In genomic region chr4:8594097-8595038, GRCh38 we compare ENCODE assay signal across 9 cellular contexts. TPM values are rescaled to one million over a fixed set of nuclear protein-coding genes. Genes with fewer than 3 reads are reported as not detected.
DNase-seq lines count a peak whose midpoint lies in the region; ATAC-seq and TF ChIP-seq lines count a peak whose summit lies in the region.
"Had no signal": no experiment of that assay in that cellular context is flagged by ENCODE, and none has a peak within 500 bp of the region (broad histone marks: within the 10 kb centered on the region; RNA-seq: fewer than 3 reads in every experiment).

No MANE protein-coding gene starts in this region.

- H3K36me3 ChIP-seq in right atrium auricular region, result no peaks in the 10 kb centered on the region

- no peaks in the 10 kb centered on the region for H3K36me3 Mint-ChIP-seq in activated CD8-positive, alpha-beta T cell treated with anti-CD3 and anti-CD28 coated beads, Interleukin-2, amount 10 ng/mL, durations not matched to agents 7 days and 5 days (ENCODE audit: low read depth)

- peak; percentile 62 for TF ChIP-seq CTCF in GM12864 (IDR thresholded peaks at IDR 0.05; ENCODE audit: low read depth, low read length, missing control alignments)
- TF ChIP-seq CTCF in right atrium auricular region (IDR thresholded peaks at IDR 0.05), result peak; percentile 42 to 76

- H3K4me3 Mint-ChIP-seq in activated CD8-positive, alpha-beta T cell treated with anti-CD3 and anti-CD28 coated beads, Interleukin-2, amount 10 ng/mL, durations not matched to agents 7 days and 5 days, result no peak overlapping the region

- no peak overlapping the region for H3K27ac ChIP-seq in right atrium auricular region
- H3K27ac ChIP-seq: SK-N-MC had no signal

- intact Hi-C loops in sciatic nerve (cut with DNase I), result loop anchor here (5.0 kb wide), 1 partner anchor 127 kb away; no protein-coding TSS in a partner anchor

- H3K4me1 Mint-ChIP-seq in activated CD8-positive, alpha-beta T cell treated with anti-CD3 and anti-CD28 coated beads, Interleukin-2, amount 10 ng/mL, durations not matched to agents 7 days and 5 days (ENCODE audit: low read depth), result peaks cover 6% of the 10 kb centered on the region

- POLR2A ChIA-PET in activated CD8-positive, alpha-beta T cell treated with anti-CD3 and anti-CD28 coated beads, Interleukin-2, amount 10 ng/mL, durations not matched to agents 7 days and 5 days (lab: Charles Lee), result no interaction called here

- peaks cover 12% of the 10 kb centered on the region for H3K27me3 Mint-ChIP-seq in activated CD8-positive, alpha-beta T cell treated with anti-CD3 and anti-CD28 coated beads, Interleukin-2, amount 10 ng/mL, durations not matched to agents 7 days and 5 days (ENCODE audit: low read depth)

- CTCF ChIA-PET in activated CD8-positive, alpha-beta T cell treated with anti-CD3 and anti-CD28 coated beads, Interleukin-2, amount 10 ng/mL, durations not matched to agents 7 days and 5 days (lab: Charles Lee), result no interaction called here

- DNase-seq in AML-193 (lab: John Stamatoyannopoulos, UW) (peak; percentile 58 to 64), GM12864 (ENCODE audit: low read depth) (peak; percentile 7), NCI-H2029 (lab: John Stamatoyannopoulos, UW) (peak; percentile 37), right atrium auricular region (ENCODE audit: low spot score) (no peak), sciatic nerve (ENCODE audit: low spot score) (no peak)
- peak; percentile 45 for DNase-seq in activated CD8-positive, alpha-beta T cell treated with anti-CD3 and anti-CD28 coated beads, Interleukin-2, amount 10 ng/mL, durations not matched to agents 7 days and 5 days

- no peak for ATAC-seq in activated CD8-positive, alpha-beta T cell treated with anti-CD3 and anti-CD28 coated beads, Interleukin-2, amount 10 ng/mL, durations not matched to agents 7 days and 5 days
- ATAC-seq in sciatic nerve (peak; percentile 69), GM21529 (IDR thresholded peaks at IDR 0.05; ENCODE audit: unreplicated experiment) (no peak), GM18867 (IDR thresholded peaks at IDR 0.05; ENCODE audit: unreplicated experiment) (no peak)

- no peaks in the 10 kb centered on the region for H3K9me3 ChIP-seq in right atrium auricular region

- no peak overlapping the region for H3K27ac Mint-ChIP-seq in activated CD8-positive, alpha-beta T cell treated with anti-CD3 and anti-CD28 coated beads, Interleukin-2, amount 10 ng/mL, durations not matched to agents 7 days and 5 days

- H3K9me3 Mint-ChIP-seq in activated CD8-positive, alpha-beta T cell treated with anti-CD3 and anti-CD28 coated beads, Interleukin-2, amount 10 ng/mL, durations not matched to agents 7 days and 5 days (ENCODE audit: insufficient read depth), result no peaks in the 10 kb centered on the region

- peaks cover 0 to 13% of the 10 kb centered on the region in 2 donors for H3K27me3 ChIP-seq in right atrium auricular region

- H3K4me3 ChIP-seq in GM12864 (ENCODE audit: low read depth, low read length) (no peak overlapping the region), right atrium auricular region (no peak overlapping the region)
- H3K4me3 ChIP-seq: SK-N-MC had no signal

- H3K4me1 ChIP-seq in right atrium auricular region, result peaks cover 0 to 11% of the 10 kb centered on the region in 2 donors

RNA-seq across cellular contexts. Expression of gene CPZ, which starts 1.8 kb away (rescaled TPM):
- under 1 TPM; 0.21 to 0.23 TPM for total RNA-seq in activated CD8-positive, alpha-beta T cell treated with anti-CD3 and anti-CD28 coated beads, Interleukin-2, amount 10 ng/mL, durations not matched to agents 7 days and 5 days
- total RNA-seq in right atrium auricular region, result 1 to 10 TPM in 1 of 2 donors, under 1 TPM in 1; 0.90 to 1.2 TPM
- 7.0 TPM for total RNA-seq in sciatic nerve

RNA-seq across cellular contexts. Expression of gene GPR78, which starts 14.2 kb away (rescaled TPM):
- not detected for total RNA-seq in activated CD8-positive, alpha-beta T cell treated with anti-CD3 and anti-CD28 coated beads, Interleukin-2, amount 10 ng/mL, durations not matched to agents 7 days and 5 days
- total RNA-seq in right atrium auricular region (not detected), sciatic nerve (0.58 TPM)

Comparison
In these comparisons a context has a peak if more than half of its experiments do, and no peak if none do; other contexts are left out.
1. DNase-seq: peak in AML-193 (2 of 2), GM12864 (single experiment), NCI-H2029 (single experiment) and activated CD8-positive, alpha-beta T cell treated with anti-CD3 and anti-CD28 coated beads, Interleukin-2, amount 10 ng/mL, durations not matched to agents 7 days and 5 days (single experiment); none in right atrium auricular region (single experiment) and sciatic nerve (single experiment).